In genomic region chrX:45601052-45601451, GRCh38 we compare ENCODE assay signal across 1 cellular context.
TF ChIP-seq lines count a peak whose summit lies in the region.

No MANE protein-coding gene starts in this region.

TF ChIP-seq in WTC11, 78 proteins besides CTCF, POLR2A, EP300 and RAD21 (continued from another document):
- TF ChIP-seq PREB (CRISPR knock-in tag; IDR thresholded peaks at IDR 0.05; ENCODE audit: borderline replicate concordance) (no peak), MYBL2 (CRISPR knock-in tag; IDR thresholded peaks at IDR 0.05) (no peak), HMGA2 (CRISPR knock-in tag; IDR thresholded peaks at IDR 0.05) (no peak), IRF2 (CRISPR knock-in tag; IDR thresholded peaks at IDR 0.05; ENCODE audit: borderline replicate concordance, low read depth) (no peak), EMX1 (CRISPR knock-in tag; IDR thresholded peaks at IDR 0.05) (no peak), PRRX2 (CRISPR knock-in tag; IDR thresholded peaks at IDR 0.05) (no peak), USF1 (CRISPR knock-in tag; IDR thresholded peaks at IDR 0.05) (no peak), ATF3 (CRISPR knock-in tag; conservative IDR thresholded peaks at IDR 0.05) (no peak), NR2C2 (CRISPR knock-in tag; IDR thresholded peaks at IDR 0.05) (no peak), NFATC4 (CRISPR knock-in tag; IDR thresholded peaks at IDR 0.05) (no peak), ZSCAN18 (CRISPR knock-in tag; IDR thresholded peaks at IDR 0.05) (no peak), GTF2I (CRISPR knock-in tag; conservative IDR thresholded peaks at IDR 0.05) (no peak), FOXK1 (CRISPR knock-in tag; IDR thresholded peaks at IDR 0.05) (no peak), CREM (CRISPR knock-in tag; IDR thresholded peaks at IDR 0.05) (no peak)
